20 cellular contexts compared by ENCODE assay signal in genomic region chr6:50929323-50929722, GRCh38.
"Had no signal": no experiment of that assay in that cellular context is flagged by ENCODE, and none has a peak within 500 bp of the region (broad histone marks: within the 10 kb centered on the region; RNA-seq: fewer than 3 reads in every experiment).

No MANE protein-coding gene starts in this region.

- H3K4me1 ChIP-seq: SJSA1 had no signal

- H3K9me3 ChIP-seq: SJSA1 had no signal

- FAIRE-seq: RCC 7860 had no signal

- H3K4me3 ChIP-seq: SJSA1, SK-N-MC had no signal

- DNase-seq: Karpas-422, KG1, MM.1S, NCI-H1092 treated with DMSO at 0.1 percent for 48 hours, NCI-H1436, NCI-H187, NCI-H2029, NCI-H2081 treated with DMSO at 0.1 percent for 48 hours, NCI-H2171, NCI-H226, NCI-H446, NCI-H510A, NCI-H524 treated with DMSO at 0.1 percent for 48 hours, NCI-H774, Right ventricle myocardium superior, RPMI8226, SIG-M5 had no signal

- H3K27ac ChIP-seq: SJSA1, SK-N-MC had no signal

- H3K27me3 ChIP-seq: SJSA1 had no signal

- H3K36me3 ChIP-seq: SJSA1 had no signal
